Comparison of ENCODE assay signal across 8 cellular contexts in the genomic region with DNA sequence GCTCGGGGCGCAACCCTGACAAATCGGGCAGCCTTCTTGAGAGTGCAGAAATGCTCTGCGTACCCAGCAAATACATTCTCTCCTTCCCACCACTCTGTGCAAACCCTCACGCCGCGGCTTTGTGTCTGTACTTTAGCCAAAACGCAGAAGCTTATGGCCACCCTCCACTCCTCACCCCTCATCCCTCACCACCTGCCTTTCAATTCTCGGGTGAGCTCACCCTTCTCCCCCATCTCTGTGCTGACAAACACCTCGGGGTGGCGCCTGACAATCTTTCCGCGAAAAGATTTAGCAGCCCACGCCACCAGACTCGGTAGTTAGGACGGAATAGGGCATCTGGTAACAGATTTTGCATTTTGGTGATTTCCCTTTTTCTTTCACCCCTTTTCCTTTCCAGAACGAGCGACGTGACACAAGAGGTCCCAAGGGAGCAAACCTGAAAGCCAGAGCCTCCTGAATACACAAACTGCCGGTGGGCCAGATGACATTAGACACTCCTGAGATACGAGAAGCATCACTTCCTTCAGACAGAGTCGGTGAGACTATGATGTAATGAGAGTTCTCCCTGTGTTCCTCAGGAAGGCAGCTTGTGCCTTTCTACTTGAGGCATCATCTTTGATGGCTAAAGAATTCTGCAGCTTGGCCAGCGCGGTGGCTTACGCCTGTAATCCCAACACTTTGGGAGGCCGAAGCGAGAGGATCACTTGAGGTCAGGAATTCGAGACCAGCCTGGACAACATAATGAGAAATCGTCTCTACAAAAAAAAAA. TPM values are rescaled to one million over a fixed set of nuclear protein-coding genes. Genes with fewer than 3 reads are reported as not detected.
DNase-seq lines count a peak whose midpoint lies in the region; ATAC-seq, FAIRE-seq and TF ChIP-seq lines count a peak whose summit lies in the region.

No MANE protein-coding gene starts in this region.

- H3K4me2 ChIP-seq in hepatocyte = peak overlapping the region; percentile 96

- peaks cover 42% of the 10 kb centered on the region for H3K79me2 ChIP-seq in hepatocyte

- H3K27me3 ChIP-seq in SJSA1 (replicated peaks) (no peaks in the 10 kb centered on the region; the same call in 1 of the 2 replicates), hepatocyte (no peaks in the 10 kb centered on the region)

- H3K4me3 Mint-ChIP-seq in activated naive CD8-positive, alpha-beta T cell treated with anti-CD3 and anti-CD28 coated beads, Interleukin-2, amount 10 ng/mL, durations not matched to agents 7 days and 5 days = peak overlapping the region; percentile 89

- POLR2A ChIA-PET in activated naive CD8-positive, alpha-beta T cell treated with anti-CD3 and anti-CD28 coated beads, Interleukin-2, amount 10 ng/mL, durations not matched to agents 7 days and 5 days (lab: Charles Lee) = interaction anchor here (0.9 to 3.4 kb wide), 11 partner anchors 10 to 1595 kb away, joined by 3 to 40 read pairs (median 3); partner anchors contain the start of genes IFIT5, KLLN, MINPP1 and PTEN

- H2AFZ ChIP-seq in hepatocyte = peak overlapping the region; percentile 95

- H3K4me3 ChIP-seq in SJSA1 (peak overlapping the region; percentile 62), hepatocyte (peak overlapping the region; percentile 59), retinal pigment epithelial cell (ENCODE audit: low read length) (peak overlapping the region; percentile 86)

- WGBS in hepatocyte (ENCODE audit: low lambda C conversion rate, missing lambda C conversion rate) = 21% methylated on average over 29 of the region's 29 CpGs

- H3K36me3 ChIP-seq in SJSA1 = 0 out of 2 replicates have a peak, but pooled peaks cover 4% of the 10 kb centered on the region
- H3K36me3 ChIP-seq in hepatocyte (replicated peaks; ENCODE audit: insufficient read depth, low read depth) = no peaks in the 10 kb centered on the region

- H3K36me3 Mint-ChIP-seq in activated naive CD8-positive, alpha-beta T cell treated with anti-CD3 and anti-CD28 coated beads, Interleukin-2, amount 10 ng/mL, durations not matched to agents 7 days and 5 days = peaks cover 9% of the 10 kb centered on the region

- no peak for TF ChIP-seq CTCF in hepatocyte (IDR thresholded peaks at IDR 0.05; ENCODE audit: poor library complexity)
- no peak for TF ChIP-seq CTCF in retinal pigment epithelial cell (conservative IDR thresholded peaks at IDR 0.05; ENCODE audit: low read depth, low read length)

- no peaks in the 10 kb centered on the region for H3K27me3 Mint-ChIP-seq in activated naive CD8-positive, alpha-beta T cell treated with anti-CD3 and anti-CD28 coated beads, Interleukin-2, amount 10 ng/mL, durations not matched to agents 7 days and 5 days

- H3K9me3 Mint-ChIP-seq in activated naive CD8-positive, alpha-beta T cell treated with anti-CD3 and anti-CD28 coated beads, Interleukin-2, amount 10 ng/mL, durations not matched to agents 7 days and 5 days = no peaks in the 10 kb centered on the region

- H3K4me1 Mint-ChIP-seq in activated naive CD8-positive, alpha-beta T cell treated with anti-CD3 and anti-CD28 coated beads, Interleukin-2, amount 10 ng/mL, durations not matched to agents 7 days and 5 days = peaks cover 30% of the 10 kb centered on the region

- H3K27ac ChIP-seq in SJSA1 (no peak overlapping the region), hepatocyte (peak overlapping the region; percentile 97)

- ATAC-seq in HG03439 (IDR thresholded peaks at IDR 0.05; ENCODE audit: unreplicated experiment) = peak; percentile 51
- ATAC-seq in activated naive CD8-positive, alpha-beta T cell treated with anti-CD3 and anti-CD28 coated beads, Interleukin-2, amount 10 ng/mL, durations not matched to agents 7 days and 5 days (ENCODE audit: low read depth) = peak; percentile 62

- no peak for FAIRE-seq in GM19239 (lab: Jason Lieb, UNC)

- H4K20me1 ChIP-seq in hepatocyte (ENCODE audit: insufficient read depth, poor library complexity, severe bottlenecking) = peaks cover 13% of the 10 kb centered on the region

- H3K9me3 ChIP-seq in SJSA1 (replicated peaks) = no peaks in the 10 kb centered on the region
- no peaks in the 10 kb centered on the region for H3K9me3 ChIP-seq in hepatocyte (ENCODE audit: low read depth)

- peak overlapping the region; percentile 95 for H3K27ac Mint-ChIP-seq in activated naive CD8-positive, alpha-beta T cell treated with anti-CD3 and anti-CD28 coated beads, Interleukin-2, amount 10 ng/mL, durations not matched to agents 7 days and 5 days

- H3K9me2 ChIP-seq in hepatocyte (replicated peaks; ENCODE audit: insufficient read depth) = no peaks in the 10 kb centered on the region

- H3K4me1 ChIP-seq in SJSA1 (replicated peaks) (no peaks in the 10 kb centered on the region; the same call in 1 of the 2 replicates), hepatocyte (ENCODE audit: insufficient read depth) (peaks cover 16% of the 10 kb centered on the region)

- DNase-seq in CD1c-positive myeloid dendritic cell (ENCODE audit: extremely low spot score) (peak; percentile 62), GM19239 (ENCODE audit: insufficient read length, low spot score) (peak; percentile 5), SJSA1 (ENCODE audit: low read depth in 1 of 2, low spot score in 2 of 2) (no peak), hepatocyte (ENCODE audit: low spot score) (peak; percentile 51), retinal pigment epithelial cell (ENCODE audit: low read depth) (no peak), NCI-H774 (lab: John Stamatoyannopoulos, UW) (no peak)
- peak; percentile 31 for DNase-seq in activated naive CD8-positive, alpha-beta T cell treated with anti-CD3 and anti-CD28 coated beads, Interleukin-2, amount 10 ng/mL, durations not matched to agents 7 days and 5 days

RNA-seq across cellular contexts. Expression of gene ATAD1, which starts 0.7 kb away (rescaled TPM):
- total RNA-seq in SJSA1 (2014; rRNA removed; shearing (Covaris generic)) = 46.2 and 63.7 TPM in 2 replicates
- total RNA-seq in activated naive CD8-positive, alpha-beta T cell treated with anti-CD3 and anti-CD28 coated beads, Interleukin-2, amount 10 ng/mL, durations not matched to agents 7 days and 5 days = 10 to 100 TPM; 45.7 to 45.9 TPM
- total RNA-seq in hepatocyte = 50.7 and 52.6 TPM in 2 replicates
- 31.6 and 33.4 TPM in 2 replicates for polyA plus RNA-seq in hepatocyte

RNA-seq across cellular contexts. Expression of gene KLLN, which starts 44.6 kb away (rescaled TPM):
- total RNA-seq in SJSA1 (2014; rRNA removed; shearing (Covaris generic)) = 0.05 and 0.81 TPM in 2 replicates
- under 1 TPM; 0.69 to 0.71 TPM for total RNA-seq in activated naive CD8-positive, alpha-beta T cell treated with anti-CD3 and anti-CD28 coated beads, Interleukin-2, amount 10 ng/mL, durations not matched to agents 7 days and 5 days
- total RNA-seq in hepatocyte = 0.53 and 1.2 TPM in 2 replicates
- polyA plus RNA-seq in hepatocyte = 0.21 and 0.50 TPM in 2 replicates

RNA-seq across cellular contexts. Expression of gene PTEN, which starts 44.7 kb away (rescaled TPM):
- 39.2 and 53.7 TPM in 2 replicates for total RNA-seq in SJSA1 (2014; rRNA removed; shearing (Covaris generic))
- 10 to 100 TPM; 81.9 to 97.1 TPM for total RNA-seq in activated naive CD8-positive, alpha-beta T cell treated with anti-CD3 and anti-CD28 coated beads, Interleukin-2, amount 10 ng/mL, durations not matched to agents 7 days and 5 days
- 102 and 128 TPM in 2 replicates for total RNA-seq in hepatocyte
- 32.8 and 33.6 TPM in 2 replicates for polyA plus RNA-seq in hepatocyte

Comparison
In these comparisons a context has a peak if more than half of its experiments do, and no peak if none do; other contexts are left out.
1. DNase-seq: peak in CD1c-positive myeloid dendritic cell (single experiment), GM19239 (single experiment), activated naive CD8-positive, alpha-beta T cell treated with anti-CD3 and anti-CD28 coated beads, Interleukin-2, amount 10 ng/mL, durations not matched to agents 7 days and 5 days (single experiment) and hepatocyte (single experiment); none in SJSA1 (0 of 2), retinal pigment epithelial cell (single experiment) and NCI-H774 (single experiment).
2. Peak in every context shown above with its lines, with median percentiles within 50 percentile points of each other: H3K4me3 ChIP-seq.